ENCODE assay signal across 8 cellular contexts in the genomic region with DNA sequence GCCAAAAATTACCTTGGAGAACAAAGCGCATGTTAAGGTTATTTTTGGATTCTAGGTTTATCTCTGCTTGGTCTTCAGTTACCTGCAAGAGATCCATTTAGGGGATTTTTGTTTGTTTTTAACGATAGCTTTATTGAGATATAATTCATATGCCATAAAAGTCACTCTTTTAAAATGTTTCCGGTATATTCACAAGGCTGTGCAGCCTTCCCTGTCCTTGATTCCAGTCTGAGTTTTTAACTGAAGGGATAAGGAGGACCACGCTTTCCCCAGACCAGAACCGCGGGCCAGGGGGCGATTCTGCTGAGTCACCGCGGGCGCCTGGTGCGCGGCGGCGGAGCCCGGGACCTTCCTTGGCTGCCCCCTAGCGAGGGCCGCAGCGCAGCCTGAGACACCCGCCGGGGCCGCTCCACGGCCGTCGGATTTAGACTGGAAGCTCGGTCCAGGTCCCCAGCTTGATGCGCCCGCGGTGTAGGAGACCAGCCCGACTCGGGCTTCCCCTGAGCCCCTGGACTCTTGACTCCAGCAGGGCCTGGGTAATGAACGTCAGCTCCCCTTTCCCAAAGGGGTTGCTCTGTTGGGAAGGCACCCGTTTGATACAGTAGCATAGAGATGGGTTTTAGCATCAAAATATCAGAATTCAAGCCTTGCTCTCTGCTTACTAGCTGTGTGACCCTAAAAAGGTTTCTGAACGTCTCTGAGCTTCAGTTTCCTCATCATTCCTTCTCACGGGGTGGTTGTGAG.
A peak's percentile ranks its signal among the peaks of the same experiment; 100 is the strongest.
DNase-seq lines count a peak whose midpoint lies in the region; ATAC-seq and TF ChIP-seq lines count a peak whose summit lies in the region.

No MANE protein-coding gene starts in this region.

- H3K9ac ChIP-seq in DND-41 (ENCODE audit: low read depth, low read length), result no peak overlapping the region
- H3K9ac ChIP-seq in KMS-11, result peak overlapping the region; percentile 64; the same call in 1 of the 2 replicates

- H4K20me1 ChIP-seq in DND-41 (ENCODE audit: insufficient read depth, low read length) (0 out of 2 replicates have a peak, but pooled peaks cover 3% of the 10 kb centered on the region), KMS-11 (ENCODE audit: insufficient read depth) (no peaks in the 10 kb centered on the region)

- H3K79me2 ChIP-seq in DND-41 (ENCODE audit: insufficient read depth, low read length), result no peaks in the 10 kb centered on the region
- no peaks in the 10 kb centered on the region for H3K79me2 ChIP-seq in KMS-11 (ENCODE audit: insufficient read depth, low read depth)

- H3K36me3 ChIP-seq in DND-41 (ENCODE audit: insufficient read depth, low read length) (no peaks in the 10 kb centered on the region), KMS-11 (ENCODE audit: insufficient read depth) (no peaks in the 10 kb centered on the region)

- H3K27ac ChIP-seq in DND-41 (ENCODE audit: low read length) (no peak overlapping the region), KMS-11 (peak overlapping the region; percentile 54), caudate nucleus (ENCODE audit: low read depth, low read length) (peak overlapping the region; percentile 37)

- peak; percentile 72 for TF ChIP-seq CTCF in DND-41 (IDR thresholded peaks at IDR 0.05; ENCODE audit: borderline replicate concordance, extremely low read depth, low read length, poor library complexity, severe bottlenecking)
- peak; percentile 80 for TF ChIP-seq CTCF in KMS-11 (conservative IDR thresholded peaks at IDR 0.05; ENCODE audit: low read depth, low read length)

- peaks cover 25% of the 10 kb centered on the region for H3K27me3 ChIP-seq in DND-41 (ENCODE audit: insufficient read depth, low read length, poor library complexity)
- no peaks in the 10 kb centered on the region for H3K27me3 ChIP-seq in KMS-11 (ENCODE audit: insufficient read depth, low read depth)

- DNase-seq in DND-41, result peak; percentile 53
- DNase-seq in caudate nucleus (lab: John Stamatoyannopoulos, UW), result peak in 52 of 61 donors; percentile 11 to 78 (median 57)
- peak; percentile 96 for DNase-seq in islet precursor cell
- DNase-seq in stimulated activated CD4-positive, alpha-beta T cell treated with anti-CD3 and anti-CD28 coated beads, Interleukin-15, amount 100 ng/mL, for 1 hour (ENCODE audit: low read depth in 1 of 2, low spot score in 1 of 2), result peak; percentile 17 to 61
- no peak for DNase-seq in NCI-H2171 treated with DMSO at 0.1 percent for 48 hours (lab: John Stamatoyannopoulos, UW)

- no peaks in the 10 kb centered on the region for H3K9me3 ChIP-seq in DND-41 (ENCODE audit: insufficient read depth, low read length, severe bottlenecking)

- H2AFZ ChIP-seq in DND-41 (ENCODE audit: low read depth, low read length), result peak overlapping the region; percentile 43; the same call in 1 of the 2 replicates
- H2AFZ ChIP-seq in KMS-11 (ENCODE audit: low read depth), result peak overlapping the region; percentile 68

- H3K4me2 ChIP-seq in DND-41 (ENCODE audit: insufficient read depth, low read length) (peak overlapping the region; percentile 58), KMS-11 (peak overlapping the region; percentile 69)

- H3K4me1 ChIP-seq in DND-41 (ENCODE audit: insufficient read depth, low read length) (peaks cover 10% of the 10 kb centered on the region; the same call in 1 of the 2 replicates), KMS-11 (ENCODE audit: low read depth, poor library complexity, severe bottlenecking) (peaks cover 16% of the 10 kb centered on the region)

- H3K4me3 ChIP-seq in DND-41 (ENCODE audit: low read depth in 1 of 2, low read length in 2 of 2), result peak overlapping the region in 1 of 2 experiments; percentile 26; a peak in 1 of 4 replicates
- H3K4me3 ChIP-seq in KMS-11 (IDR thresholded peaks at IDR 0.05; ENCODE audit: insufficient read depth, low read depth, low read length), result no peak overlapping the region

- ATAC-seq in DND-41 (ENCODE audit: insufficient read depth, low read depth) (peak; percentile 97), HG03565 (IDR thresholded peaks at IDR 0.05; ENCODE audit: unreplicated experiment) (no peak)
- peak; percentile 92 to 94 for ATAC-seq in activated CD4-positive, CD25-positive, alpha-beta regulatory T cell treated with anti-CD3 and anti-CD28 coated beads, Interleukin-2, amount 50 U/mL, for 24 hours
